ENCODE assay signal across 17 cellular contexts in the genomic region with DNA sequence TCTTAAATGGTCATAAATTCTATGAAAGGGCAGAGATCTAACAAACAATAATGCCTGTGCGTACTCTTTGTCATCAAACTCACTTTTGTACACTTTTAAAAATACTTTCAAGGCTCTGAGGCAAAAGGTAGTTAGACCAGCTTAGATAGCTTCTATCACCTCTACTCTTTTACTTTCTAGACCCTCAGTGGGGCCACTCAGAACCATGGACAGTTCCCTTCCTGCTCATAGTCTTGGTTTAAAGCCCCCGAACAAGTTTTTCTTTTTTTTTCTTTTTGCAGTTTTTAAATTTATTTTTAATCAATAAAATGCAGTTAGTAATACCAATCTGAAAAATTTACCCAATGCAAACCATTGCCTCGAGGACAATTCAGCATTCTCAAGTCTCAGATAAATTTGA.
DNase-seq lines count a peak whose midpoint lies in the region; TF ChIP-seq lines count a peak whose summit lies in the region.
"Had no signal": no experiment of that assay in that cellular context is flagged by ENCODE, and none has a peak within 500 bp of the region (broad histone marks: within the 10 kb centered on the region; RNA-seq: fewer than 3 reads in every experiment).

No MANE protein-coding gene starts in this region.

- intact Hi-C loops in testis (cut with DNase I; ENCODE audit: low total_unique reads): no loop called here

- H3K4me3 ChIP-seq in SJCRH30: no peak overlapping the region
- H3K4me3 ChIP-seq in testis: no peak overlapping the region
- H3K4me3 ChIP-seq: suprapubic skin had no signal

- no peaks in the 10 kb centered on the region for H3K9me3 ChIP-seq in SJCRH30 (replicated peaks)
- no peaks in the 10 kb centered on the region for H3K9me3 ChIP-seq in testis
- H3K9me3 ChIP-seq: suprapubic skin had no signal

- H3K27ac ChIP-seq in SJCRH30 (no peak overlapping the region), testis (no peak overlapping the region)
- H3K27ac ChIP-seq: epithelial cell of prostate, suprapubic skin had no signal

- H3K27me3 Mint-ChIP-seq in activated naive CD4-positive, alpha-beta T cell treated with anti-CD3 and anti-CD28 coated beads, Interleukin-2, amount 10 ng/mL, durations not matched to agents 7 days and 5 days: no peaks in the 10 kb centered on the region
- H3K27me3 Mint-ChIP-seq: CD4-positive, alpha-beta T cell had no signal

- H3K4me1 ChIP-seq in SJCRH30 (no peaks in the 10 kb centered on the region), testis (no peaks in the 10 kb centered on the region)
- H3K4me1 ChIP-seq: suprapubic skin had no signal

- no peak for TF ChIP-seq CTCF in testis (IDR thresholded peaks at IDR 0.05)

- no peaks in the 10 kb centered on the region for H3K9me3 Mint-ChIP-seq in activated naive CD4-positive, alpha-beta T cell treated with anti-CD3 and anti-CD28 coated beads, Interleukin-2, amount 10 ng/mL, durations not matched to agents 7 days and 5 days
- H3K9me3 Mint-ChIP-seq: activated T-cell treated with anti-CD3 and anti-CD28 coated beads, Interleukin-2, amount 50 U/mL, for 24 hours; CD4-positive, alpha-beta T cell had no signal

- CTCF ChIA-PET in activated naive CD4-positive, alpha-beta T cell treated with anti-CD3 and anti-CD28 coated beads, Interleukin-2, amount 10 ng/mL, durations not matched to agents 7 days and 5 days (lab: Charles Lee): no interaction called here

- no peaks in the 10 kb centered on the region for H3K36me3 Mint-ChIP-seq in activated naive CD4-positive, alpha-beta T cell treated with anti-CD3 and anti-CD28 coated beads, Interleukin-2, amount 10 ng/mL, durations not matched to agents 7 days and 5 days

- H3K4me1 Mint-ChIP-seq in activated naive CD4-positive, alpha-beta T cell treated with anti-CD3 and anti-CD28 coated beads, Interleukin-2, amount 10 ng/mL, durations not matched to agents 7 days and 5 days: no peaks in the 10 kb centered on the region

- DNase-seq in activated naive CD4-positive, alpha-beta T cell treated with anti-CD3 and anti-CD28 coated beads, Interleukin-2, amount 10 ng/mL, durations not matched to agents 7 days and 5 days: peak; percentile 20
- no peak for DNase-seq in activated naive CD4-positive, alpha-beta T cell treated with Interleukin-2 at 50 U/mL for 16 hours
- DNase-seq in SJCRH30 (peak; percentile 40 to 67), foreskin melanocyte (peak; percentile 0), testis (peak; percentile 13), GM19240 (ENCODE audit: insufficient read length, low spot score) (no peak), HuH-7.5 (ENCODE audit: low spot score) (no peak), NCI-H524 treated with DMSO at 0.1 percent for 48 hours (lab: John Stamatoyannopoulos, UW) (no peak)
- DNase-seq: activated CD4-positive, alpha-beta T cell treated with anti-CD3 and anti-CD28 coated beads, Interleukin-2, amount 50 U/mL, for 1 hour; activated T-cell treated with anti-CD3 and anti-CD28 coated beads, Interleukin-2, amount 50 U/mL, for 24 hours; CD4-positive, alpha-beta T cell; EL; NCI-H2107; NCI-H82; SHP77 had no signal

- no peak overlapping the region for H3K4me3 Mint-ChIP-seq in activated naive CD4-positive, alpha-beta T cell treated with anti-CD3 and anti-CD28 coated beads, Interleukin-2, amount 10 ng/mL, durations not matched to agents 7 days and 5 days
- H3K4me3 Mint-ChIP-seq: activated T-cell treated with anti-CD3 and anti-CD28 coated beads, Interleukin-2, amount 50 U/mL, for 24 hours; CD4-positive, alpha-beta T cell had no signal

- no peaks in the 10 kb centered on the region for H3K36me3 ChIP-seq in SJCRH30
- no peaks in the 10 kb centered on the region for H3K36me3 ChIP-seq in testis (ENCODE audit: low read depth, missing control alignments)
- H3K36me3 ChIP-seq: suprapubic skin had no signal

- no peak overlapping the region for H3K27ac Mint-ChIP-seq in activated naive CD4-positive, alpha-beta T cell treated with anti-CD3 and anti-CD28 coated beads, Interleukin-2, amount 10 ng/mL, durations not matched to agents 7 days and 5 days
- H3K27ac Mint-ChIP-seq: activated T-cell treated with anti-CD3 and anti-CD28 coated beads, Interleukin-2, amount 50 U/mL, for 24 hours; CD4-positive, alpha-beta T cell had no signal

- WGBS in testis, 2 donors: 33 to 36% methylated on average over 2 to 3 of the region's 3 CpGs

- TF ChIP-seq POLR2A in testis (IDR thresholded peaks at IDR 0.05): no peak

- H3K27me3 ChIP-seq in SJCRH30 (no peaks in the 10 kb centered on the region), testis (no peaks in the 10 kb centered on the region)
- H3K27me3 ChIP-seq: suprapubic skin had no signal

Comparison
In these comparisons a context has a peak if more than half of its experiments do, and no peak if none do; other contexts are left out.
1. DNase-seq: peak in activated naive CD4-positive, alpha-beta T cell treated with anti-CD3 and anti-CD28 coated beads, Interleukin-2, amount 10 ng/mL, durations not matched to agents 7 days and 5 days (single experiment), SJCRH30 (2 of 2), foreskin melanocyte (single experiment) and testis (single experiment); none in activated naive CD4-positive, alpha-beta T cell treated with Interleukin-2 at 50 U/mL for 16 hours (single experiment), GM19240 (single experiment), HuH-7.5 (single experiment) and NCI-H524 treated with DMSO at 0.1 percent for 48 hours (single experiment).